22 cellular contexts compared by ENCODE assay signal in genomic region chr10:114395361-114396022, GRCh38. TPM values are rescaled to one million over a fixed set of nuclear protein-coding genes. Genes with fewer than 3 reads are reported as not detected.
DNase-seq lines count a peak whose midpoint lies in the region; ATAC-seq and TF ChIP-seq lines count a peak whose summit lies in the region.
"Had no signal": no experiment of that assay in that cellular context is flagged by ENCODE, and none has a peak within 500 bp of the region (broad histone marks: within the 10 kb centered on the region; RNA-seq: fewer than 3 reads in every experiment).

No MANE protein-coding gene starts in this region.

- TF ChIP-seq EP300 in ovary (IDR thresholded peaks at IDR 0.05) = no peak

- H3K27me3 ChIP-seq in ovary = no peaks in the 10 kb centered on the region
- H3K27me3 ChIP-seq: Peyer's patch, SJSA1 had no signal

- peaks cover 34% of the 10 kb centered on the region for H3K4me1 ChIP-seq in ovary (ENCODE audit: insufficient read depth)
- H3K4me1 ChIP-seq: testis had no signal

- no peak overlapping the region for H3K4me3 Mint-ChIP-seq in stimulated activated effector memory CD8-positive, alpha-beta T cell treated with anti-CD3 and anti-CD28 coated beads, Interleukin-12 subunit alpha, Interleukin-12 subunit beta, amount 100 ng/mL, for 72 hours
- H3K4me3 Mint-ChIP-seq: activated naive CD4-positive, alpha-beta T cell treated with anti-CD3 and anti-CD28 coated beads for 36 hours; CD4-positive, CD25-positive, alpha-beta regulatory T cell; T-helper 1 cell treated with Interleukin-12 subunit alpha and Interleukin-12 subunit beta and Interleukin-4 antibody, amounts not matched to agents 30 μg/mL and 1 μg/mL, for 36 hours had no signal

- peak; percentile 33 for DNase-seq in inferior parietal cortex (ENCODE audit: extremely low spot score)
- DNase-seq in stimulated activated naive CD8-positive, alpha-beta T cell treated with anti-CD3 and anti-CD28 coated beads, Interleukin-15, Interleukin-2, amounts not matched to agents 100 U/mL and 50 U/mL, for 24 hours = no peak
- DNase-seq in stimulated activated effector memory CD8-positive, alpha-beta T cell treated with anti-CD3 and anti-CD28 coated beads, Interleukin-12 subunit alpha, Interleukin-12 subunit beta, amount 100 ng/mL, for 72 hours (ENCODE audit: low spot score in 2 of 2) = no peak
- no peak for DNase-seq in SHP77 (lab: John Stamatoyannopoulos, UW)
- no peak for DNase-seq in ovary
- DNase-seq: activated CD4-positive, alpha-beta T cell treated with anti-CD3 and anti-CD28 coated beads for 4 hours; activated naive CD4-positive, alpha-beta T cell treated with anti-CD3 and anti-CD28 coated beads for 36 hours; CD4-positive, CD25-positive, alpha-beta regulatory T cell; EL; KBM-7; NCI-H526 treated with DMSO at 0.1 percent for 48 hours; Peyer's patch; stimulated activated CD4-positive, alpha-beta T cell treated with anti-CD3 and anti-CD28 coated beads, Interleukin-2, amount 100 ng/mL, for 24 hours; testis had no signal

- TF ChIP-seq CTCF in ovary (IDR thresholded peaks at IDR 0.05) = no peak

- ATAC-seq in GM18520 (IDR thresholded peaks at IDR 0.05; ENCODE audit: unreplicated experiment) (peak; percentile 46), HG02642 (IDR thresholded peaks at IDR 0.05; ENCODE audit: poor library complexity, unreplicated experiment) (peak; percentile 42)
- peak; percentile 48 for ATAC-seq in stimulated activated naive CD8-positive, alpha-beta T cell treated with anti-CD3 and anti-CD28 coated beads, Interleukin-15, Interleukin-2, amounts not matched to agents 100 U/mL and 50 U/mL, for 24 hours
- ATAC-seq in stimulated activated effector memory CD8-positive, alpha-beta T cell treated with anti-CD3 and anti-CD28 coated beads, Interleukin-12 subunit alpha, Interleukin-12 subunit beta, amount 100 ng/mL, for 72 hours = no peak
- ATAC-seq: HCT116 had no signal

- H3K9me3 Mint-ChIP-seq in stimulated activated effector memory CD8-positive, alpha-beta T cell treated with anti-CD3 and anti-CD28 coated beads, Interleukin-12 subunit alpha, Interleukin-12 subunit beta, amount 100 ng/mL, for 72 hours = no peaks in the 10 kb centered on the region
- H3K9me3 Mint-ChIP-seq: activated naive CD4-positive, alpha-beta T cell treated with anti-CD3 and anti-CD28 coated beads for 36 hours; CD4-positive, CD25-positive, alpha-beta regulatory T cell; T-helper 1 cell treated with Interleukin-12 subunit alpha and Interleukin-12 subunit beta and Interleukin-4 antibody, amounts not matched to agents 30 μg/mL and 1 μg/mL, for 36 hours had no signal

- WGBS in ovary, 3 donors = 88 to 92% (median 90%) methylated on average over 6 of the region's 6 CpGs

- intact Hi-C loops in ovary (cut with DNase I) = no loop called here

- H3K27ac Mint-ChIP-seq in stimulated activated effector memory CD8-positive, alpha-beta T cell treated with anti-CD3 and anti-CD28 coated beads, Interleukin-12 subunit alpha, Interleukin-12 subunit beta, amount 100 ng/mL, for 72 hours = no peak overlapping the region
- H3K27ac Mint-ChIP-seq: activated naive CD4-positive, alpha-beta T cell treated with anti-CD3 and anti-CD28 coated beads for 36 hours; T-helper 1 cell treated with Interleukin-12 subunit alpha and Interleukin-12 subunit beta and Interleukin-4 antibody, amounts not matched to agents 30 μg/mL and 1 μg/mL, for 36 hours had no signal

- no peaks in the 10 kb centered on the region for H3K9me3 ChIP-seq in ovary
- H3K9me3 ChIP-seq: esophagus muscularis mucosa, Peyer's patch, SJSA1, testis had no signal

- TF ChIP-seq POLR2A in ovary (IDR thresholded peaks at IDR 0.05) = no peak

- H3K36me3 ChIP-seq in ovary = no peaks in the 10 kb centered on the region
- H3K36me3 ChIP-seq: esophagus muscularis mucosa, Peyer's patch, SJSA1 had no signal

- H3K4me1 Mint-ChIP-seq in stimulated activated effector memory CD8-positive, alpha-beta T cell treated with anti-CD3 and anti-CD28 coated beads, Interleukin-12 subunit alpha, Interleukin-12 subunit beta, amount 100 ng/mL, for 72 hours = no peaks in the 10 kb centered on the region
- H3K4me1 Mint-ChIP-seq: CD4-positive, CD25-positive, alpha-beta regulatory T cell had no signal

- no peak overlapping the region for H3K27ac ChIP-seq in ovary
- H3K27ac ChIP-seq: Peyer's patch, SJSA1, testis had no signal

- no peak overlapping the region for H3K4me3 ChIP-seq in ovary
- H3K4me3 ChIP-seq: esophagus muscularis mucosa, lung, Peyer's patch, SJSA1, smooth muscle cell, testis had no signal

- H3K36me3 Mint-ChIP-seq in stimulated activated effector memory CD8-positive, alpha-beta T cell treated with anti-CD3 and anti-CD28 coated beads, Interleukin-12 subunit alpha, Interleukin-12 subunit beta, amount 100 ng/mL, for 72 hours = no peaks in the 10 kb centered on the region
- H3K36me3 Mint-ChIP-seq: CD4-positive, CD25-positive, alpha-beta regulatory T cell had no signal

RNA-seq across cellular contexts. Expression of gene AFAP1L2, which starts 8.8 kb away (rescaled TPM):
- 10 to 100 TPM in 6 of 7 donors, 1 to 10 TPM in 1; 9.8 to 53.7 (median 25.3) TPM for total RNA-seq in ovary
- polyA plus RNA-seq in ovary = 10 to 100 TPM; 18.7 to 19.5 TPM
